8 cellular contexts compared by ENCODE assay signal in the genomic region with DNA sequence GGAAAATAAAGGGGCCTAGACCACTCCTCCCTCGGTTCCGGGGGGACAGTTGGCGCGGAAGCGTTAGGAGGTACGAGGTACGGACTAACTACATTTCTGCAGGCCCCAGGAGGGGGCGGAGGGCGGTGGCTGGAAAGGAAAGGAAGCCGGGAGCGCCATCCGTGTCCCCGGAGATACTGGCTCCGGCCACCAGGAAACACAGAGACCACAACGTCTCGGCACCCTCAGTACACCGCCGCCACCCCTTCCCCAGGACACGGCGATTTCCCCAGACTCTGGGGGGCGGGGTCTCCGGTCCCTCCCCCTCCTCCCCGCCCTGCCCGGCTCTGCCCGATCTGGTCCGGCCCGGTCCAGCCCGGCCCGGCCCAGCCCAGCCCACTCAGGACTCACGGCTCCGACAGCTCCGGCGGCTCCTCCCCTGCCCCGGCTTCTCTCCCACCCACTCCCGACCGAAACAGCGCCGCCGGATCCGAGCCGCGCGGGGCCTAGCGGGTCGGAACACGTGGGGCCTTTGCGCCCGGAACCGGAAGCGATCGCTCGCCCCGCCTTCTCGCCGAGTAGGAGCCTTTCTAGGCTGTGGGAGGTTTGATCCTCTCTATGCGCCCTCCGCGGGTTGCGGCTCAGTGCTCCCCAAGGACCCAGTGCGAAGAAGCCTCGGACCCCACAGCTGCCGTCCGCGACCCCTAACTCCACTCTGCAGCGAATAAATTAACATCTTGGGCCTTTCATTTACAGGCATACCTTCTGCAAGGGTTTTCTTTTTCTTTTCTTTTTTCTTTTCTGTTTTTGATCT. TPM values are rescaled to one million over a fixed set of nuclear protein-coding genes. Genes with fewer than 3 reads are reported as not detected.
DNase-seq lines count a peak whose midpoint lies in the region; ATAC-seq and TF ChIP-seq lines count a peak whose summit lies in the region.

A gene (minus strand): TSS at position 502 of the 793 bp plus-strand sequence. CDS start 10,772 bp downstream, outside the sequence.

- H3K27ac ChIP-seq in DND-41 (ENCODE audit: low read length) (peak within 1 kb of the TSS; percentile 75), esophagus (ENCODE audit: low read depth in 2 of 2, low read length in 1 of 2) (peak within 1 kb of the TSS; percentile 60 to 78), muscle layer of colon (ENCODE audit: low read depth, low read length) (peak within 1 kb of the TSS; percentile 28)

- peak within 1 kb of the TSS; percentile 94 for H3K27ac Mint-ChIP-seq in activated T-cell treated with anti-CD3 and anti-CD28 coated beads, Interleukin-2, amount 50 U/mL, for 24 hours

- peak within 1 kb of the TSS; percentile 87 for H3K4me3 Mint-ChIP-seq in activated T-cell treated with anti-CD3 and anti-CD28 coated beads, Interleukin-2, amount 50 U/mL, for 24 hours

- H3K4me2 ChIP-seq in DND-41 (ENCODE audit: insufficient read depth, low read length): peak within 1 kb of the TSS; percentile 92

- H4K20me1 ChIP-seq in DND-41 (ENCODE audit: insufficient read depth, low read length): peaks cover 6% of the 10 kb centered on the region

- H3K4me1 ChIP-seq in DND-41 (ENCODE audit: insufficient read depth, low read length) (peaks cover 29% of the 10 kb centered on the region), esophagus (ENCODE audit: control insufficient read depth in 2 of 2, insufficient read depth in 2 of 2, low read length in 1 of 2) (peaks cover 0 to 5% of the 10 kb centered on the region in 2 donors), muscle layer of colon (ENCODE audit: insufficient read depth, low read length) (peaks cover 16% of the 10 kb centered on the region)

- peak within 1 kb of the TSS; percentile 75 for H2AFZ ChIP-seq in DND-41 (ENCODE audit: low read depth, low read length)

- peaks cover 3% of the 10 kb centered on the region for H3K9me3 ChIP-seq in DND-41 (ENCODE audit: insufficient read depth, low read length, severe bottlenecking)
- H3K9me3 ChIP-seq in esophagus (ENCODE audit: control insufficient read depth in 2 of 2, insufficient read depth in 1 of 2, low read depth in 1 of 2, low read length in 1 of 2): no peaks in the 10 kb centered on the region
- H3K9me3 ChIP-seq in muscle layer of colon (ENCODE audit: low read length): no peaks in the 10 kb centered on the region

- H3K4me3 ChIP-seq in DND-41 (ENCODE audit: low read depth in 1 of 2, low read length in 2 of 2) (peak within 1 kb of the TSS; percentile 62 to 89), esophagus (ENCODE audit: low read depth in 1 of 2, low read length in 2 of 2) (peak within 1 kb of the TSS; percentile 75 to 93), muscle layer of colon (ENCODE audit: low read depth in 1 of 2, low read length in 2 of 2) (peak within 1 kb of the TSS; percentile 81 to 96)

- peaks cover 51% of the 10 kb centered on the region for H3K79me2 ChIP-seq in DND-41 (ENCODE audit: insufficient read depth, low read length)

- peak within 1 kb of the TSS; percentile 81 for H3K9ac ChIP-seq in DND-41 (ENCODE audit: low read depth, low read length)
- H3K9ac ChIP-seq in muscle layer of colon (ENCODE audit: low read length): peak within 1 kb of the TSS; percentile 60

- H3K9me3 Mint-ChIP-seq in activated T-cell treated with anti-CD3 and anti-CD28 coated beads, Interleukin-2, amount 50 U/mL, for 24 hours: no peaks in the 10 kb centered on the region

- peaks cover 39% of the 10 kb centered on the region for H3K4me1 Mint-ChIP-seq in activated T-cell treated with anti-CD3 and anti-CD28 coated beads, Interleukin-2, amount 50 U/mL, for 24 hours (ENCODE audit: low read depth)

- DNase-seq in DND-41 (peak; percentile 92), KG1 (lab: John Stamatoyannopoulos, UW) (peak; percentile 88)
- peak; percentile 94 for DNase-seq in activated T-cell treated with anti-CD3 and anti-CD28 coated beads, Interleukin-2, amount 50 U/mL, for 24 hours
- DNase-seq in stimulated activated CD8-positive, alpha-beta memory T cell treated with anti-CD3 and anti-CD28 coated beads, Interleukin-7, amount 100 ng/mL, for 1 hour (ENCODE audit: low read depth in 2 of 2): peak; percentile 79 to 82

- H3K27me3 ChIP-seq in DND-41 (ENCODE audit: insufficient read depth, low read length, poor library complexity) (no peaks in the 10 kb centered on the region), esophagus (ENCODE audit: control insufficient read depth in 1 of 2, insufficient read depth in 2 of 2, low read length in 2 of 2) (no peaks in the 10 kb centered on the region), muscle layer of colon (ENCODE audit: control insufficient read depth in 1 of 2, insufficient read depth in 2 of 2, low read length in 2 of 2) (no peaks in the 10 kb centered on the region)

- ATAC-seq in DND-41 (ENCODE audit: insufficient read depth, low read depth) (peak; percentile 96), GM21737 (IDR thresholded peaks at IDR 0.05; ENCODE audit: unreplicated experiment) (peak; percentile 99)

- H3K27me3 Mint-ChIP-seq in activated T-cell treated with anti-CD3 and anti-CD28 coated beads, Interleukin-2, amount 50 U/mL, for 24 hours: no peaks in the 10 kb centered on the region

- WGBS in esophagus, 2 donors: 0 to 1% methylated on average over 57 to 65 of the region's 65 CpGs

- TF ChIP-seq CTCF in DND-41 (IDR thresholded peaks at IDR 0.05; ENCODE audit: borderline replicate concordance, extremely low read depth, low read length, poor library complexity, severe bottlenecking): no peak

- peaks cover 52% of the 10 kb centered on the region for H3K36me3 Mint-ChIP-seq in activated T-cell treated with anti-CD3 and anti-CD28 coated beads, Interleukin-2, amount 50 U/mL, for 24 hours (ENCODE audit: low read depth)

- H3K36me3 ChIP-seq in DND-41 (ENCODE audit: insufficient read depth, low read length) (peaks cover 28% of the 10 kb centered on the region; the same call in 1 of the 2 replicates), esophagus (ENCODE audit: control insufficient read depth in 2 of 2, insufficient read depth in 2 of 2, low read length in 1 of 2) (no peaks in the 10 kb centered on the region), muscle layer of colon (ENCODE audit: insufficient read depth, low read length) (no peaks in the 10 kb centered on the region)

TF ChIP-seq in PFSK-1, 5 proteins besides CTCF, POLR2A, EP300 and RAD21:
- TF ChIP-seq POLR2AphosphoS5 (IDR thresholded peaks at IDR 0.05; ENCODE audit: low read depth, low read length) (peak; percentile 85), TAF1 (IDR thresholded peaks at IDR 0.05; ENCODE audit: borderline replicate concordance, insufficient read depth, low read length) (peak; percentile 47; the same call in 1 of the 2 replicates), SIN3A (IDR thresholded peaks at IDR 0.05; ENCODE audit: borderline replicate concordance, insufficient read depth, low read length) (peak; percentile 82; the same call in 1 of the 2 replicates), FOXP2 (optimal IDR thresholded peaks at IDR 0.05; ENCODE audit: borderline replicate concordance, extremely low read depth, extremely low read length, insufficient read depth) (no peak)
- TF ChIP-seq, protein P1, sequence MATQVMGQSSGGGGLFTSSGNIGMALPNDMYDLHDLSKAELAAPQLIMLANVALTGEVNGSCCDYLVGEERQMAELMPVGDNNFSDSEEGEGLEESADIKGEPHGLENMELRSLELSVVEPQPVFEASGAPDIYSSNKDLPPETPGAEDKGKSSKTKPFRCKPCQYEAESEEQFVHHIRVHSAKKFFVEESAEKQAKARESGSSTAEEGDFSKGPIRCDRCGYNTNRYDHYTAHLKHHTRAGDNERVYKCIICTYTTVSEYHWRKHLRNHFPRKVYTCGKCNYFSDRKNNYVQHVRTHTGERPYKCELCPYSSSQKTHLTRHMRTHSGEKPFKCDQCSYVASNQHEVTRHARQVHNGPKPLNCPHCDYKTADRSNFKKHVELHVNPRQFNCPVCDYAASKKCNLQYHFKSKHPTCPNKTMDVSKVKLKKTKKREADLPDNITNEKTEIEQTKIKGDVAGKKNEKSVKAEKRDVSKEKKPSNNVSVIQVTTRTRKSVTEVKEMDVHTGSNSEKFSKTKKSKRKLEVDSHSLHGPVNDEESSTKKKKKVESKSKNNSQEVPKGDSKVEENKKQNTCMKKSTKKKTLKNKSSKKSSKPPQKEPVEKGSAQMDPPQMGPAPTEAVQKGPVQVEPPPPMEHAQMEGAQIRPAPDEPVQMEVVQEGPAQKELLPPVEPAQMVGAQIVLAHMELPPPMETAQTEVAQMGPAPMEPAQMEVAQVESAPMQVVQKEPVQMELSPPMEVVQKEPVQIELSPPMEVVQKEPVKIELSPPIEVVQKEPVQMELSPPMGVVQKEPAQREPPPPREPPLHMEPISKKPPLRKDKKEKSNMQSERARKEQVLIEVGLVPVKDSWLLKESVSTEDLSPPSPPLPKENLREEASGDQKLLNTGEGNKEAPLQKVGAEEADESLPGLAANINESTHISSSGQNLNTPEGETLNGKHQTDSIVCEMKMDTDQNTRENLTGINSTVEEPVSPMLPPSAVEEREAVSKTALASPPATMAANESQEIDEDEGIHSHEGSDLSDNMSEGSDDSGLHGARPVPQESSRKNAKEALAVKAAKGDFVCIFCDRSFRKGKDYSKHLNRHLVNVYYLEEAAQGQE (IDR thresholded peaks at IDR 0.05; ENCODE audit: insufficient read depth in 1 of 2, low read depth in 2 of 2, low read length in 2 of 2): peak in 1 of 2 experiments; percentile 41; a peak in 1 of 4 replicates

RNA-seq across cellular contexts. Expression of the gene that starts here (rescaled TPM):
- polyA plus RNA-seq in PFSK-1 (2012; ENCODE audit: insufficient read length, low read depth): 10.1 TPM
- polyA plus RNA-seq in esophagus: 1 to 10 TPM; 5.0 to 5.5 TPM

Comparison
In these comparisons a context has a peak if more than half of its experiments do, and no peak if none do; other contexts are left out.
1. Peak in every context shown above with its lines: DNase-seq, ATAC-seq, H3K4me3 ChIP-seq and H3K27ac ChIP-seq.